ENCODE assay signal across 20 cellular contexts in genomic region chr5:18334949-18335348, GRCh38.
DNase-seq lines count a peak whose midpoint lies in the region; ATAC-seq, FAIRE-seq and TF ChIP-seq lines count a peak whose summit lies in the region.
"Had no signal": no experiment of that assay in that cellular context is flagged by ENCODE, and none has a peak within 500 bp of the region (broad histone marks: within the 10 kb centered on the region; RNA-seq: fewer than 3 reads in every experiment).

No MANE protein-coding gene starts in this region.

- CTCF ChIA-PET in PC-9 (lab: Charles Lee): no interaction called here

- no peaks in the 10 kb centered on the region for H3K27me3 ChIP-seq in pancreas
- no peaks in the 10 kb centered on the region for H3K27me3 ChIP-seq in PC-9 (ENCODE audit: insufficient read depth, low read depth)
- H3K27me3 ChIP-seq: BE2C had no signal

- DNase-seq in SW480 (ENCODE audit: low spot score) (peak; percentile 13), pancreas (no peak), PC-9 (no peak), GM19238 (ENCODE audit: insufficient read length, low spot score) (no peak)
- DNase-seq: ACHN; BE2C; C1 segment of cervical spinal cord; CD4-positive, CD25-positive, alpha-beta regulatory T cell; CD8-positive, alpha-beta memory T cell; COR-L47; DMS 273 treated with DMSO at 0.1 percent for 48 hours; DMS53; DND-41; EL; GOT3; H7 had no signal

- no peak for TF ChIP-seq CTCF in pancreas (IDR thresholded peaks at IDR 0.05)
- TF ChIP-seq CTCF in PC-9 (conservative IDR thresholded peaks at IDR 0.05): no peak

- H3K9me3 ChIP-seq in pancreas (no peaks in the 10 kb centered on the region), PC-9 (ENCODE audit: insufficient read depth, low read depth) (no peaks in the 10 kb centered on the region)
- H3K9me3 ChIP-seq: BE2C had no signal

- intact Hi-C loops in pancreas (cut with DNase I) (no loop called here), PC-9 (cut with micrococcal nuclease; ENCODE audit: unreplicated experiment) (no loop called here)

- H3K79me2 ChIP-seq in PC-9 (ENCODE audit: low read depth): no peaks in the 10 kb centered on the region

- H3K9me2 ChIP-seq in PC-9 (ENCODE audit: insufficient read depth): no peaks in the 10 kb centered on the region

- ATAC-seq in pancreas (no peak), GM19452 (IDR thresholded peaks at IDR 0.05; ENCODE audit: unreplicated experiment) (no peak)

- POLR2A ChIA-PET in PC-9 (lab: Charles Lee; ENCODE audit: unreplicated experiment): no interaction called here

- WGBS in pancreas, 2 donors: 45 to 47% methylated on average over 5 of the region's 5 CpGs

- H3F3A ChIP-seq in PC-9 (ENCODE audit: insufficient read depth, low read depth): no peaks in the 10 kb centered on the region

- H3K4me3 ChIP-seq in pancreas (no peak overlapping the region), PC-9 (no peak overlapping the region)

- H3K36me3 ChIP-seq in pancreas: no peaks in the 10 kb centered on the region
- no peaks in the 10 kb centered on the region for H3K36me3 ChIP-seq in PC-9 (ENCODE audit: low read depth)
- H3K36me3 ChIP-seq: BE2C had no signal

- FAIRE-seq in G401.6 (lab: Jason Lieb, UNC) (peak; percentile 98), endometrium (lab: Jason Lieb, UNC) (peak; percentile 94), pancreas (lab: Jason Lieb, UNC) (peak; percentile 98)
- FAIRE-seq: GM12891 had no signal

- H3K4me1 ChIP-seq in pancreas (no peaks in the 10 kb centered on the region), PC-9 (replicated peaks; ENCODE audit: insufficient read depth) (no peaks in the 10 kb centered on the region)

- H2AFZ ChIP-seq in PC-9: no peak overlapping the region

- no TSS peak for BruUV-seq in PC-9 (replicated peaks; lab: Mats Ljungman, UMichigan)

- no peak overlapping the region for H3K4me2 ChIP-seq in PC-9

- H3K27ac ChIP-seq in pancreas (no peak overlapping the region), PC-9 (no peak overlapping the region)

- no peaks in the 10 kb centered on the region for H4K20me1 ChIP-seq in PC-9 (ENCODE audit: insufficient read depth)
